9 cellular contexts compared by ENCODE assay signal in the genomic region with DNA sequence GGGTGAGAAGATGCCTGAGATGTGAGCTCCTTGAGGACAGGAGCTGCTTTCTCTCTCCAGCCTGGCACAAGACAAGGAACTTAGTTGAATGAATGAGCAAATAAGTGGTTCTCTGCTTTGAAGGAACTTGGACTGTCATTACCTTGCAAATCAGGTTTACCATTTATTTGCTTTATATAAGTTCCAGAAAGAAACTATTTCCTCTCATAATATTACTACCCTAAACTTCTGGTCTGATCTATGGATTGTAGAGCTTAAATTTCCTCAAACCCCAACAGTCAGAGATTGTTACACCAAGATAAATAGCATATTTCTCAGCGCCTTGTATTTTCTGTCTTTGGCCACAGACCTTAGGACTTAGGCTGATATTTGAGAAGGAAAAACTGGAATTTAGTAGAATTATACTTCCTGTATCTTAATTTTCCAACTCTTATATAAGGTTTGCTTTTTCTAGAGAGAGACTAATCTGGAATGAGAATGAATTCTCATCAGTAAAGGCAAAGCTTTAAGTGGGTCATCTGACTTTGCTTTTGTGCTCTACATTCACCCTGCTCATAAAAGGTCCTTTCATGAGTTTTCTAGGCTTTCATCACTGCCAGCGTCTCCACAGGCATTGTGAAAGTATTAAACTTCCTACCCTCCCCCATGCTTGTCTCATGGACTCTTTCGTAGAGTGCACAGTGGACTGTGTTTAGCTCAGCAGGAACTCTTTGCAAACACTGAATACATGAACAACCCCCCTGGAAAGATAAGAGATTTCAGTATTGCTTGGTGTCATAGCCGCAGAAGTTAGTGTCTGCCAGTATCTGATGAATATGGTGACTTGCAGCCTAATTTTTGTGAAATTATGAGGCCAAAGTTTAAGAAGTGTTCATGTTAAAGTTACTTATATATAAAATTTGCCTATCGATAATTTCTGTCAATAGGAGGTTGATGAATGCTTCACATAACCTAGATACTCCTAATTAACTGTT.
DNase-seq lines count a peak whose midpoint lies in the region; ATAC-seq and TF ChIP-seq lines count a peak whose summit lies in the region.
"Had no signal": no experiment of that assay in that cellular context is flagged by ENCODE, and none has a peak within 500 bp of the region (broad histone marks: within the 10 kb centered on the region; RNA-seq: fewer than 3 reads in every experiment).

No MANE protein-coding gene starts in this region.

- no CpG with 5 or more reads among the region's 5 CpGs for WGBS in H9 (ENCODE audit: extremely low coverage, insufficient read length, low lambda C conversion rate)

- CTCF ChIA-PET in activated CD8-positive, alpha-beta T cell treated with anti-CD3 and anti-CD28 coated beads, Interleukin-2, amount 10 ng/mL, durations not matched to agents 7 days and 5 days (lab: Charles Lee) = no interaction called here

- no peak overlapping the region for H2BK5ac ChIP-seq in H9 (ENCODE audit: insufficient read length, low read length)

- no peak overlapping the region for H3K56ac ChIP-seq in H9 (ENCODE audit: insufficient read length, low read depth, low read length)

- H4K8ac ChIP-seq in H9 (replicated peaks; ENCODE audit: insufficient read length, low read depth, low read length) = no peak overlapping the region

- peaks cover 15 to 17% of the 10 kb centered on the region in 2 experiments for H3K4me1 Mint-ChIP-seq in H9
- peaks cover 4% of the 10 kb centered on the region for H3K4me1 Mint-ChIP-seq in activated CD8-positive, alpha-beta T cell treated with anti-CD3 and anti-CD28 coated beads, Interleukin-2, amount 10 ng/mL, durations not matched to agents 7 days and 5 days (ENCODE audit: low read depth)

- H3K4ac ChIP-seq in H9 (ENCODE audit: low read depth, low read length) = no peak overlapping the region

- no peaks in the 10 kb centered on the region for H3K23me2 ChIP-seq in H9 (ENCODE audit: insufficient read length, low read depth, low read length, poor library complexity, severe bottlenecking)

- no peak overlapping the region for H2AK5ac ChIP-seq in H9 (ENCODE audit: insufficient read length, low read length)

- H3K9ac ChIP-seq in H9 (ENCODE audit: extremely low read depth, insufficient read length, low read length) = no peak overlapping the region

- no peak overlapping the region for H3T11ph ChIP-seq in H9 (ENCODE audit: low read length)

- no peak overlapping the region for H3K27ac ChIP-seq in H9 (ENCODE audit: insufficient read length, low read depth, low read length)
- H3K27ac ChIP-seq in osteoblast (ENCODE audit: low read depth, low read length) = peak overlapping the region; percentile 8

- H2AFZ ChIP-seq in H9 (ENCODE audit: low read length) (no peak overlapping the region), osteoblast (ENCODE audit: low read length) (no peak overlapping the region)

- ATAC-seq in activated CD8-positive, alpha-beta T cell treated with anti-CD3 and anti-CD28 coated beads, Interleukin-2, amount 10 ng/mL, durations not matched to agents 7 days and 5 days = no peak
- no peak for ATAC-seq in GM19397 (IDR thresholded peaks at IDR 0.05; ENCODE audit: unreplicated experiment)

- H3K4me2 ChIP-seq in H9 (ENCODE audit: insufficient read depth, insufficient read length, low read length) (no peak overlapping the region), osteoblast (ENCODE audit: insufficient read depth, low read length) (peak overlapping the region; percentile 21)

- no peaks in the 10 kb centered on the region; the same call in 1 of the 2 replicates for H3K27me3 Mint-ChIP-seq in H9 (ENCODE audit: low read depth)
- no peaks in the 10 kb centered on the region for H3K27me3 Mint-ChIP-seq in activated CD8-positive, alpha-beta T cell treated with anti-CD3 and anti-CD28 coated beads, Interleukin-2, amount 10 ng/mL, durations not matched to agents 7 days and 5 days (ENCODE audit: low read depth)

- no peak overlapping the region for H4K91ac ChIP-seq in H9 (ENCODE audit: insufficient read length, low read depth, low read length)

- H3K23ac ChIP-seq in H9 (ENCODE audit: insufficient read length, low read depth, low read length) = no peak overlapping the region

- H3K4me3 Mint-ChIP-seq in H9 = no peak overlapping the region
- H3K4me3 Mint-ChIP-seq in activated CD8-positive, alpha-beta T cell treated with anti-CD3 and anti-CD28 coated beads, Interleukin-2, amount 10 ng/mL, durations not matched to agents 7 days and 5 days = no peak overlapping the region

- H3K36me3 ChIP-seq in osteoblast (ENCODE audit: insufficient read depth, low read length) = peaks cover 8% of the 10 kb centered on the region
- no peaks in the 10 kb centered on the region for H3K36me3 ChIP-seq in MG63

- H2BK15ac ChIP-seq in H9 (ENCODE audit: low read depth, low read length) = no peak overlapping the region

- no peak overlapping the region for H3K14ac ChIP-seq in H9 (ENCODE audit: insufficient read depth, low read length)

- no peaks in the 10 kb centered on the region for H3K27me3 ChIP-seq in H9 (ENCODE audit: insufficient read depth, low read length)
- no peaks in the 10 kb centered on the region for H3K27me3 ChIP-seq in osteoblast (ENCODE audit: insufficient read depth, low read length)
- H3K27me3 ChIP-seq in MG63 = no peaks in the 10 kb centered on the region

- POLR2A ChIA-PET in activated CD8-positive, alpha-beta T cell treated with anti-CD3 and anti-CD28 coated beads, Interleukin-2, amount 10 ng/mL, durations not matched to agents 7 days and 5 days (lab: Charles Lee) = no interaction called here

- H4K20me1 ChIP-seq in H9 (ENCODE audit: control insufficient read depth, insufficient read depth, insufficient read length) (no peaks in the 10 kb centered on the region), osteoblast (ENCODE audit: insufficient read depth, low read length) (no peaks in the 10 kb centered on the region)

- H3K27ac Mint-ChIP-seq in H9 = peak overlapping the region in 2 of 3 experiments; percentile 64 to 71; a peak in 4 of 7 replicates
- no peak overlapping the region for H3K27ac Mint-ChIP-seq in activated CD8-positive, alpha-beta T cell treated with anti-CD3 and anti-CD28 coated beads, Interleukin-2, amount 10 ng/mL, durations not matched to agents 7 days and 5 days

- no peak overlapping the region for H2BK12ac ChIP-seq in H9 (ENCODE audit: insufficient read length, low read depth, low read length)

- H2BK20ac ChIP-seq in H9 (ENCODE audit: low read depth, low read length, poor library complexity, severe bottlenecking) = no peak overlapping the region

- H3K79me2 ChIP-seq in H9 (ENCODE audit: insufficient read depth, low read length) (no peaks in the 10 kb centered on the region), osteoblast (ENCODE audit: insufficient read depth, low read length) (peaks cover 14% of the 10 kb centered on the region)

- TF ChIP-seq CTCF in H9 (conservative IDR thresholded peaks at IDR 0.05) (no peak), osteoblast (IDR thresholded peaks at IDR 0.05; ENCODE audit: extremely low read depth, low read depth, low read length) (no peak)

- H3K9me3 ChIP-seq in H9 (ENCODE audit: control insufficient read depth, low read depth, low read length) (no peaks in the 10 kb centered on the region), osteoblast (ENCODE audit: low read depth, low read length) (no peaks in the 10 kb centered on the region), MG63 (no peaks in the 10 kb centered on the region)

- no peak overlapping the region for H3K18ac ChIP-seq in H9 (ENCODE audit: insufficient read length, low read depth, low read length)

- H3K4me1 ChIP-seq in H9 (ENCODE audit: insufficient read depth, low read length) (no peaks in the 10 kb centered on the region; the same call in 1 of the 2 replicates), osteoblast (ENCODE audit: insufficient read depth, low read length) (peaks cover 8% of the 10 kb centered on the region)

- peaks cover 4 to 12% (median 11%) of the 10 kb centered on the region in 3 experiments for H3K36me3 Mint-ChIP-seq in H9 (ENCODE audit: insufficient read depth in 1 of 3, low read depth in 3 of 3)
- peaks cover 16% of the 10 kb centered on the region for H3K36me3 Mint-ChIP-seq in activated CD8-positive, alpha-beta T cell treated with anti-CD3 and anti-CD28 coated beads, Interleukin-2, amount 10 ng/mL, durations not matched to agents 7 days and 5 days (ENCODE audit: low read depth)

- no peaks in the 10 kb centered on the region; a peak in 1 of 5 replicates for H3K9me3 Mint-ChIP-seq in H9
- H3K9me3 Mint-ChIP-seq in activated CD8-positive, alpha-beta T cell treated with anti-CD3 and anti-CD28 coated beads, Interleukin-2, amount 10 ng/mL, durations not matched to agents 7 days and 5 days (ENCODE audit: insufficient read depth) = no peaks in the 10 kb centered on the region

- no peaks in the 10 kb centered on the region for H3K79me1 ChIP-seq in H9 (ENCODE audit: insufficient read depth, low read depth, low read length, poor library complexity, severe bottlenecking)

- no peak overlapping the region for H4K5ac ChIP-seq in H9 (ENCODE audit: insufficient read length, low read depth, low read length)

- H3K4me3 ChIP-seq in osteoblast (ENCODE audit: insufficient read depth, low read length) (no peak overlapping the region), MG63 (no peak overlapping the region)

- DNase-seq in H9 (no peak), SIG-M5 treated with dmso at 0.1 percent for 504 hours (lab: John Stamatoyannopoulos, UW; ENCODE audit: unreplicated experiment) (peak; percentile 86), fibroblast of the conjunctiva (ENCODE audit: low read depth) (peak; percentile 4), osteoblast (ENCODE audit: insufficient read length, low spot score, missing footprints) (peak; percentile 39), DMS 273 treated with DMSO at 0.1 percent for 48 hours (lab: John Stamatoyannopoulos, UW) (no peak), MG63 (no peak)
- no peak for DNase-seq in activated CD8-positive, alpha-beta T cell treated with anti-CD3 and anti-CD28 coated beads, Interleukin-2, amount 10 ng/mL, durations not matched to agents 7 days and 5 days
- DNase-seq: stimulated activated naive CD4-positive, alpha-beta T cell had no signal

- no peak overlapping the region for H2BK120ac ChIP-seq in H9 (ENCODE audit: low read depth, low read length, poor library complexity, severe bottlenecking)

Comparison
In these comparisons a context has a peak if more than half of its experiments do, and no peak if none do; other contexts are left out.
1. DNase-seq: peak in SIG-M5 treated with dmso at 0.1 percent for 504 hours (single experiment), fibroblast of the conjunctiva (single experiment) and osteoblast (single experiment); none in H9 (single experiment), DMS 273 treated with DMSO at 0.1 percent for 48 hours (single experiment), MG63 (single experiment) and activated CD8-positive, alpha-beta T cell treated with anti-CD3 and anti-CD28 coated beads, Interleukin-2, amount 10 ng/mL, durations not matched to agents 7 days and 5 days (single experiment).